2 cellular contexts compared by ENCODE assay signal in the genomic region with DNA sequence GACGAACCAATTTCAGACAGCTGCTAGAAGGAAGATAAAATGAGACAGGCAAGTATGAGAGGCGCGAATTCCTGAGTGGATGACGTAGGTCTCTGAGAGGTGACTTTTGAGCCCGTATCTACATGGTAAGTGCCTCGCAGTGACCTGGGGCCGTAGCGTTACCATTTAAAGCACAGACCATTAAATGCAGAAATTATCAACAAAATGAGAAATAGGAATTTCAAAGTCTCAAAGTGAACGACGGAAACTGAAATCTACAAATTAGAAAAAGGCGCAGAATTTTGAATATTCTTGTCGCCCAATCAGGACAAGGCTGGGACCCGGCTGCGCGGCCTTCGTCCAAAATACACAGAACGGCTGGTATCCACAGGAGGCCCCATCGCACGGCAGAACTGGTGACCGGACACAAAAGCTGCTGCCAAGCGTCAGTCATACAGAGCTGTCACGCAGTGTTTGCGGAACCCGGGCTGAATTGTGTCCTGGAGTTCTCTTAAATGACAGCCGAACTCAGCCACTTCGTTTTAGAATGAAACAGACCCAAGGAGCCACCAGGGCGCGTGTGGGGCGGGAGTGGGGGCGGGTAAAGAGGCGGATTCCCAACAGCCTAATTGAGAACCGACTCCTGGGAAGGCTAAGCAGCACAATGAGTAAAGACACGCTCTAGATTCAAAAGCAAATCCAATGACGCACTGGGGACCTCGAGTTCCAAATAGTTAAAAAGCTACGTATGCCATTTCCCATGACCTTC.
TF ChIP-seq lines count a peak whose summit lies in the region.

No MANE protein-coding gene starts in this region.

TF ChIP-seq in HEK293, 187 proteins besides CTCF, POLR2A, EP300 and RAD21 (continued from another document and continues in another):
- TF ChIP-seq, protein P1, sequence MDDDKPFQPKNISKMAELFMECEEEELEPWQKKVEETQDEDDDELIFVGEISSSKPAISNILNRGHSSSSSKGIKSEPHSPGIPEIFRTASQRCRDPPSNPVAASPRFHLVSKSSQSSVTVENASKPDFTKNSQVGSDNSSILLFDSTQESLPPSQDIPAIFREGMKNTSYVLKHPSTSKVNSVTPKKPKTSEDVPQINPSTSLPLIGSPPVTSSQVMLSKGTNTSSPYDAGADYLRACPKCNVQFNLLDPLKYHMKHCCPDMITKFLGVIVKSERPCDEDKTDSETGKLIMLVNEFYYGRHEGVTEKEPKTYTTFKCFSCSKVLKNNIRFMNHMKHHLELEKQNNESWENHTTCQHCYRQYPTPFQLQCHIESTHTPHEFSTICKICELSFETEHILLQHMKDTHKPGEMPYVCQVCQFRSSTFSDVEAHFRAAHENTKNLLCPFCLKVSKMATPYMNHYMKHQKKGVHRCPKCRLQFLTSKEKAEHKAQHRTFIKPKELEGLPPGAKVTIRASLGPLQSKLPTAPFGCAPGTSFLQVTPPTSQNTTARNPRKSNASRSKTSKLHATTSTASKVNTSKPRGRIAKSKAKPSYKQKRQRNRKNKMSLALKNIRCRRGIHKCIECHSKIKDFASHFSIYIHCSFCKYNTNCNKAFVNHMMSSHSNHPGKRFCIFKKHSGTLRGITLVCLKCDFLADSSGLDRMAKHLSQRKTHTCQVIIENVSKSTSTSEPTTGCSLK (tag by site-specific recombination; IDR thresholded peaks at IDR 0.05) = no peak
- TF ChIP-seq SALL2 (tag by site-specific recombination; IDR thresholded peaks at IDR 0.05; ENCODE audit: borderline replicate concordance) (no peak), HOXD13 (CRISPR knock-in tag; IDR thresholded peaks at IDR 0.05; ENCODE audit: borderline replicate concordance) (no peak), ZNF23 (tag by site-specific recombination; IDR thresholded peaks at IDR 0.05; ENCODE audit: borderline replicate concordance) (no peak), ZNF248 (tag by site-specific recombination; IDR thresholded peaks at IDR 0.05) (no peak), SP3 (tag by site-specific recombination; IDR thresholded peaks at IDR 0.05) (peak; percentile 70), HOXA7 (CRISPR knock-in tag; IDR thresholded peaks at IDR 0.05; ENCODE audit: borderline replicate concordance) (no peak), ZNF558 (tag by site-specific recombination; IDR thresholded peaks at IDR 0.05) (0 out of 2 replicates have a peak, but pooled peaks have one; percentile 34), ZNF561 (tag by site-specific recombination; IDR thresholded peaks at IDR 0.05; ENCODE audit: borderline replicate concordance) (no peak), ZNF776 (tag by site-specific recombination; IDR thresholded peaks at IDR 0.05; ENCODE audit: borderline replicate concordance) (no peak), FEZF1 (tag by site-specific recombination; IDR thresholded peaks at IDR 0.05) (peak; percentile 75), ZNF354C (tag by site-specific recombination; IDR thresholded peaks at IDR 0.05; ENCODE audit: borderline replicate concordance, low read depth) (no peak), IKZF3 (tag by site-specific recombination; IDR thresholded peaks at IDR 0.05) (peak; percentile 72; the same call in 1 of the 2 replicates), MEIS1 (CRISPR knock-in tag; IDR thresholded peaks at IDR 0.05; ENCODE audit: borderline replicate concordance) (no peak), KLF7 (tag by site-specific recombination; IDR thresholded peaks at IDR 0.05; ENCODE audit: borderline replicate concordance) (no peak), ZFP41 (tag by site-specific recombination; IDR thresholded peaks at IDR 0.05; ENCODE audit: borderline replicate concordance) (no peak), ZNF560 (tag by site-specific recombination; IDR thresholded peaks at IDR 0.05; ENCODE audit: borderline replicate concordance) (no peak), RBAK (tag by site-specific recombination; IDR thresholded peaks at IDR 0.05) (no peak), REPIN1 (tag by site-specific recombination; IDR thresholded peaks at IDR 0.05; ENCODE audit: low read depth) (no peak), GLI2 (tag by site-specific recombination; IDR thresholded peaks at IDR 0.05; ENCODE audit: borderline replicate concordance, low read depth) (no peak), ZBTB7A (tag by site-specific recombination; IDR thresholded peaks at IDR 0.05; ENCODE audit: low read depth) (no peak), ZNF707 (tag by site-specific recombination; IDR thresholded peaks at IDR 0.05) (no peak), SP2 (tag by site-specific recombination; IDR thresholded peaks at IDR 0.05) (peak; percentile 87), ZNF626 (tag by site-specific recombination; IDR thresholded peaks at IDR 0.05) (no peak), GFI1B (tag by site-specific recombination; IDR thresholded peaks at IDR 0.05) (no peak), ZNF266 (tag by site-specific recombination; IDR thresholded peaks at IDR 0.05; ENCODE audit: low read depth) (no peak), ZSCAN30 (tag by site-specific recombination; IDR thresholded peaks at IDR 0.05) (no peak), ZBTB8A (tag by site-specific recombination; IDR thresholded peaks at IDR 0.05) (peak; percentile 45), ZNF660 (tag by site-specific recombination; IDR thresholded peaks at IDR 0.05) (peak; percentile 75)
- TF ChIP-seq, protein P2, sequence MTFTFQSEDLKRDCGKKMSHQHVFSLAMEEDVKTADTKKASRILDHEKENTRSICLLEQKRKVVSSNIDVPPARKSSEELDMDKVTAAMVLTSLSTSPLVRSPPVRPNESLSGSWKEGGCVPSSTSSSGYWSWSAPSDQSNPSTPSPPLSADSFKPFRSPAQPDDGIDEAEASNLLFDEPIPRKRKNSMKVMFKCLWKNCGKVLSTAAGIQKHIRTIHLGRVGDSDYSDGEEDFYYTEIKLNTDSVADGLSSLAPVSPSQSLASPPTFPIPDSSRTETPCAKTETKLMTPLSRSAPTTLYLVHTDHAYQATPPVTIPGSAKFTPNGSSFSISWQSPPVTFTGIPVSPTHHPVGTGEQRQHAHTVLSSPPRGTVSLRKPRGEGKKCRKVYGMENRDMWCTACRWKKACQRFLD (tag by site-specific recombination; IDR thresholded peaks at IDR 0.05) = no peak
- TF ChIP-seq, protein P3, sequence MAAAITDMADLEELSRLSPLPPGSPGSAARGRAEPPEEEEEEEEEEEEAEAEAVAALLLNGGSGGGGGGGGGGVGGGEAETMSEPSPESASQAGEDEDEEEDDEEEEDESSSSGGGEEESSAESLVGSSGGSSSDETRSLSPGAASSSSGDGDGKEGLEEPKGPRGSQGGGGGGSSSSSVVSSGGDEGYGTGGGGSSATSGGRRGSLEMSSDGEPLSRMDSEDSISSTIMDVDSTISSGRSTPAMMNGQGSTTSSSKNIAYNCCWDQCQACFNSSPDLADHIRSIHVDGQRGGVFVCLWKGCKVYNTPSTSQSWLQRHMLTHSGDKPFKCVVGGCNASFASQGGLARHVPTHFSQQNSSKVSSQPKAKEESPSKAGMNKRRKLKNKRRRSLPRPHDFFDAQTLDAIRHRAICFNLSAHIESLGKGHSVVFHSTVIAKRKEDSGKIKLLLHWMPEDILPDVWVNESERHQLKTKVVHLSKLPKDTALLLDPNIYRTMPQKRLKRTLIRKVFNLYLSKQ (tag by site-specific recombination; IDR thresholded peaks at IDR 0.05; ENCODE audit: borderline replicate concordance) = no peak

TF ChIP-seq in HepG2, 621 proteins besides CTCF, POLR2A, EP300 and RAD21 (continued from another document and continues in another):
- TF ChIP-seq RARG (CRISPR knock-in tag; IDR thresholded peaks at IDR 0.05; ENCODE audit: low read depth) (no peak), ZNF7 (CRISPR knock-in tag; IDR thresholded peaks at IDR 0.05) (no peak), KDM5A (IDR thresholded peaks at IDR 0.05; ENCODE audit: borderline replicate concordance, low read length) (no peak; the same call in 1 of the 2 replicates), MED1 (CRISPR knock-in tag; IDR thresholded peaks at IDR 0.05) (peak; percentile 58; the same call in 1 of the 2 replicates), NR2C2 (CRISPR knock-in tag; IDR thresholded peaks at IDR 0.05; ENCODE audit: borderline replicate concordance) (0 out of 2 replicates have a peak, but pooled peaks have one; percentile 7), RBM22 (optimal IDR thresholded peaks at IDR 0.05; ENCODE audit: low read length) (peak; percentile 92), ZNF232 (CRISPR knock-in tag; IDR thresholded peaks at IDR 0.05; ENCODE audit: borderline replicate concordance) (no peak), ZNF670 (CRISPR knock-in tag; IDR thresholded peaks at IDR 0.05; ENCODE audit: borderline replicate concordance) (0 out of 2 replicates have a peak, but pooled peaks have one; percentile 32), JUNB (CRISPR knock-in tag; IDR thresholded peaks at IDR 0.05; ENCODE audit: borderline replicate concordance) (peak; percentile 17; the same call in 1 of the 2 replicates), ZNF747 (CRISPR knock-in tag; IDR thresholded peaks at IDR 0.05; ENCODE audit: borderline replicate concordance) (no peak), KDM4B (CRISPR knock-in tag; IDR thresholded peaks at IDR 0.05) (no peak)
- TF ChIP-seq, protein P4, sequence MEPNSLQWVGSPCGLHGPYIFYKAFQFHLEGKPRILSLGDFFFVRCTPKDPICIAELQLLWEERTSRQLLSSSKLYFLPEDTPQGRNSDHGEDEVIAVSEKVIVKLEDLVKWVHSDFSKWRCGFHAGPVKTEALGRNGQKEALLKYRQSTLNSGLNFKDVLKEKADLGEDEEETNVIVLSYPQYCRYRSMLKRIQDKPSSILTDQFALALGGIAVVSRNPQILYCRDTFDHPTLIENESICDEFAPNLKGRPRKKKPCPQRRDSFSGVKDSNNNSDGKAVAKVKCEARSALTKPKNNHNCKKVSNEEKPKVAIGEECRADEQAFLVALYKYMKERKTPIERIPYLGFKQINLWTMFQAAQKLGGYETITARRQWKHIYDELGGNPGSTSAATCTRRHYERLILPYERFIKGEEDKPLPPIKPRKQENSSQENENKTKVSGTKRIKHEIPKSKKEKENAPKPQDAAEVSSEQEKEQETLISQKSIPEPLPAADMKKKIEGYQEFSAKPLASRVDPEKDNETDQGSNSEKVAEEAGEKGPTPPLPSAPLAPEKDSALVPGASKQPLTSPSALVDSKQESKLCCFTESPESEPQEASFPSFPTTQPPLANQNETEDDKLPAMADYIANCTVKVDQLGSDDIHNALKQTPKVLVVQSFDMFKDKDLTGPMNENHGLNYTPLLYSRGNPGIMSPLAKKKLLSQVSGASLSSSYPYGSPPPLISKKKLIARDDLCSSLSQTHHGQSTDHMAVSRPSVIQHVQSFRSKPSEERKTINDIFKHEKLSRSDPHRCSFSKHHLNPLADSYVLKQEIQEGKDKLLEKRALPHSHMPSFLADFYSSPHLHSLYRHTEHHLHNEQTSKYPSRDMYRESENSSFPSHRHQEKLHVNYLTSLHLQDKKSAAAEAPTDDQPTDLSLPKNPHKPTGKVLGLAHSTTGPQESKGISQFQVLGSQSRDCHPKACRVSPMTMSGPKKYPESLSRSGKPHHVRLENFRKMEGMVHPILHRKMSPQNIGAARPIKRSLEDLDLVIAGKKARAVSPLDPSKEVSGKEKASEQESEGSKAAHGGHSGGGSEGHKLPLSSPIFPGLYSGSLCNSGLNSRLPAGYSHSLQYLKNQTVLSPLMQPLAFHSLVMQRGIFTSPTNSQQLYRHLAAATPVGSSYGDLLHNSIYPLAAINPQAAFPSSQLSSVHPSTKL (CRISPR knock-in tag; IDR thresholded peaks at IDR 0.05) = no peak; the same call in 1 of the 2 replicates
- TF ChIP-seq, protein P5, sequence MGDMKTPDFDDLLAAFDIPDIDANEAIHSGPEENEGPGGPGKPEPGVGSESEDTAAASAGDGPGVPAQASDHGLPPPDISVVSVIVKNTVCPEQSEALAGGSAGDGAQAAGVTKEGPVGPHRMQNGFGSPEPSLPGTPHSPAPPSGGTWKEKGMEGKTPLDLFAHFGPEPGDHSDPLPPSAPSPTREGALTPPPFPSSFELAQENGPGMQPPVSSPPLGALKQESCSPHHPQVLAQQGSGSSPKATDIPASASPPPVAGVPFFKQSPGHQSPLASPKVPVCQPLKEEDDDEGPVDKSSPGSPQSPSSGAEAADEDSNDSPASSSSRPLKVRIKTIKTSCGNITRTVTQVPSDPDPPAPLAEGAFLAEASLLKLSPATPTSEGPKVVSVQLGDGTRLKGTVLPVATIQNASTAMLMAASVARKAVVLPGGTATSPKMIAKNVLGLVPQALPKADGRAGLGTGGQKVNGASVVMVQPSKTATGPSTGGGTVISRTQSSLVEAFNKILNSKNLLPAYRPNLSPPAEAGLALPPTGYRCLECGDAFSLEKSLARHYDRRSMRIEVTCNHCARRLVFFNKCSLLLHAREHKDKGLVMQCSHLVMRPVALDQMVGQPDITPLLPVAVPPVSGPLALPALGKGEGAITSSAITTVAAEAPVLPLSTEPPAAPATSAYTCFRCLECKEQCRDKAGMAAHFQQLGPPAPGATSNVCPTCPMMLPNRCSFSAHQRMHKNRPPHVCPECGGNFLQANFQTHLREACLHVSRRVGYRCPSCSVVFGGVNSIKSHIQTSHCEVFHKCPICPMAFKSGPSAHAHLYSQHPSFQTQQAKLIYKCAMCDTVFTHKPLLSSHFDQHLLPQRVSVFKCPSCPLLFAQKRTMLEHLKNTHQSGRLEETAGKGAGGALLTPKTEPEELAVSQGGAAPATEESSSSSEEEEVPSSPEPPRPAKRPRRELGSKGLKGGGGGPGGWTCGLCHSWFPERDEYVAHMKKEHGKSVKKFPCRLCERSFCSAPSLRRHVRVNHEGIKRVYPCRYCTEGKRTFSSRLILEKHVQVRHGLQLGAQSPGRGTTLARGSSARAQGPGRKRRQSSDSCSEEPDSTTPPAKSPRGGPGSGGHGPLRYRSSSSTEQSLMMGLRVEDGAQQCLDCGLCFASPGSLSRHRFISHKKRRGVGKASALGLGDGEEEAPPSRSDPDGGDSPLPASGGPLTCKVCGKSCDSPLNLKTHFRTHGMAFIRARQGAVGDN (CRISPR knock-in tag; IDR thresholded peaks at IDR 0.05) = peak; percentile 60
- TF ChIP-seq, protein P6, sequence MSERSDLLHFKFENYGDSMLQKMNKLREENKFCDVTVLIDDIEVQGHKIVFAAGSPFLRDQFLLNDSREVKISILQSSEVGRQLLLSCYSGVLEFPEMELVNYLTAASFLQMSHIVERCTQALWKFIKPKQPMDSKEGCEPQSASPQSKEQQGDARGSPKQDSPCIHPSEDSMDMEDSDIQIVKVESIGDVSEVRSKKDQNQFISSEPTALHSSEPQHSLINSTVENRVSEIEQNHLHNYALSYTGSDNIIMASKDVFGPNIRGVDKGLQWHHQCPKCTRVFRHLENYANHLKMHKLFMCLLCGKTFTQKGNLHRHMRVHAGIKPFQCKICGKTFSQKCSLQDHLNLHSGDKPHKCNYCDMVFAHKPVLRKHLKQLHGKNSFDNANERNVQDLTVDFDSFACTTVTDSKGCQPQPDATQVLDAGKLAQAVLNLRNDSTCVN (CRISPR knock-in tag; IDR thresholded peaks at IDR 0.05; ENCODE audit: borderline replicate concordance) = no peak
- TF ChIP-seq, protein P7, sequence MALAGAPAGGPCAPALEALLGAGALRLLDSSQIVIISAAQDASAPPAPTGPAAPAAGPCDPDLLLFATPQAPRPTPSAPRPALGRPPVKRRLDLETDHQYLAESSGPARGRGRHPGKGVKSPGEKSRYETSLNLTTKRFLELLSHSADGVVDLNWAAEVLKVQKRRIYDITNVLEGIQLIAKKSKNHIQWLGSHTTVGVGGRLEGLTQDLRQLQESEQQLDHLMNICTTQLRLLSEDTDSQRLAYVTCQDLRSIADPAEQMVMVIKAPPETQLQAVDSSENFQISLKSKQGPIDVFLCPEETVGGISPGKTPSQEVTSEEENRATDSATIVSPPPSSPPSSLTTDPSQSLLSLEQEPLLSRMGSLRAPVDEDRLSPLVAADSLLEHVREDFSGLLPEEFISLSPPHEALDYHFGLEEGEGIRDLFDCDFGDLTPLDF (CRISPR knock-in tag; IDR thresholded peaks at IDR 0.05) = peak; percentile 25; the same call in 1 of the 2 replicates
